Comparison of ENCODE assay signal across 1 cellular context in genomic region chr6:16336056-16336810, GRCh38.
TF ChIP-seq lines count a peak whose summit lies in the region.

No MANE protein-coding gene starts in this region.

TF ChIP-seq in IMR-90, 13 proteins besides CTCF, POLR2A, EP300 and RAD21:
- no peak for TF ChIP-seq MAZ (IDR thresholded peaks at IDR 0.05; ENCODE audit: borderline replicate concordance, low read depth, low read length)
- no peak for TF ChIP-seq MAFK (IDR thresholded peaks at IDR 0.05; ENCODE audit: low read depth, low read length)
- TF ChIP-seq SMC3 (IDR thresholded peaks at IDR 0.05; ENCODE audit: low read depth, low read length) = no peak
- TF ChIP-seq USF2 (IDR thresholded peaks at IDR 0.05; ENCODE audit: low read depth, low read length) = no peak
- no peak for TF ChIP-seq BHLHE40 (IDR thresholded peaks at IDR 0.05; ENCODE audit: low read depth, low read length)
- TF ChIP-seq ELK1 (IDR thresholded peaks at IDR 0.05; ENCODE audit: borderline replicate concordance, low read depth, low read length) = no peak
- no peak for TF ChIP-seq CHD1 (IDR thresholded peaks at IDR 0.05; ENCODE audit: low read depth, low read length)
